8 cellular contexts compared by ENCODE assay signal in genomic region chr19:51131780-51132680, GRCh38. TPM values are rescaled to one million over a fixed set of nuclear protein-coding genes. Genes with fewer than 3 reads are reported as not detected.
A peak's percentile ranks its signal among the peaks of the same experiment; 100 is the strongest.
DNase-seq lines count a peak whose midpoint lies in the region; TF ChIP-seq lines count a peak whose summit lies in the region.

No MANE protein-coding gene starts in this region.

- H3K36me3 ChIP-seq in effector memory CD4-positive, alpha-beta T cell (ENCODE audit: control insufficient read depth, insufficient read depth, low read length) = no peaks in the 10 kb centered on the region

- no peak overlapping the region for H3K4me3 ChIP-seq in effector memory CD4-positive, alpha-beta T cell (ENCODE audit: insufficient read depth, low read depth, low read length, poor library complexity, severe bottlenecking)

- no peaks in the 10 kb centered on the region for H3K27me3 ChIP-seq in effector memory CD4-positive, alpha-beta T cell (replicated peaks; ENCODE audit: control insufficient read depth, insufficient read depth, low read length, poor library complexity, severe bottlenecking)

- in situ Hi-C loops in GM13977 (cut with MboI; ENCODE audit: low pct_unique_long_range_greater_than_20kb, low sequenced_read_pairs, unreplicated experiment) = no loop called here

- H3K9me3 Mint-ChIP-seq in nephron = peaks cover 7% of the 10 kb centered on the region

- peak overlapping the region; percentile 73 to 85 (median 75) for H3K27ac Mint-ChIP-seq in nephron

- DNase-seq in GDM1 (lab: John Stamatoyannopoulos, UW) (peak; percentile 63), NOMO-1 treated with DMSO at 0.1 percent for 48 hours (lab: John Stamatoyannopoulos, UW; ENCODE audit: unreplicated experiment) (peak; percentile 68), dermis blood vessel endothelial cell (peak; percentile 47), LoVo (ENCODE audit: low spot score) (no peak), GM13977 (ENCODE audit: low spot score) (no peak), NCI-H1092 treated with DMSO at 0.1 percent for 48 hours (lab: John Stamatoyannopoulos, UW) (no peak)
- DNase-seq in effector memory CD4-positive, alpha-beta T cell = no peak

- peaks cover 23% of the 10 kb centered on the region for H3K4me1 ChIP-seq in effector memory CD4-positive, alpha-beta T cell (ENCODE audit: control insufficient read depth, insufficient read depth, low read length, poor library complexity, severe bottlenecking)

- peaks cover 23% of the 10 kb centered on the region for H3K4me1 Mint-ChIP-seq in nephron

- peak in 1 of 3 experiments; percentile 10 for TF ChIP-seq CTCF in nephron (IDR thresholded peaks at IDR 0.05; ENCODE audit: unreplicated experiment in 3 of 3)
- TF ChIP-seq CTCF in GM13977 (IDR thresholded peaks at IDR 0.05; ENCODE audit: extremely low read depth, insufficient read depth, missing control alignments) = no peak

- no peaks in the 10 kb centered on the region for H3K9me3 ChIP-seq in effector memory CD4-positive, alpha-beta T cell (ENCODE audit: control insufficient read depth, low read length)

- peaks cover 7% of the 10 kb centered on the region for H3K27me3 Mint-ChIP-seq in nephron (ENCODE audit: low read depth)

- no peaks in the 10 kb centered on the region for H3K36me3 Mint-ChIP-seq in nephron (ENCODE audit: low read depth)

- peak overlapping the region in 1 of 3 experiments; percentile 8 for H3K4me3 Mint-ChIP-seq in nephron

- no peak overlapping the region for H3K27ac ChIP-seq in effector memory CD4-positive, alpha-beta T cell (ENCODE audit: insufficient read depth, low read length, poor library complexity, severe bottlenecking)

RNA-seq across cellular contexts. Expression of gene SIGLEC9, which starts 7.3 kb away (rescaled TPM):
- total RNA-seq in dermis blood vessel endothelial cell = 0.19 TPM in 1 of 2 replicates, not detected in the other

RNA-seq across cellular contexts. Expression of gene SIGLEC7, which starts 10.1 kb away (rescaled TPM):
- not detected in 2 replicates for total RNA-seq in dermis blood vessel endothelial cell

RNA-seq across cellular contexts. Expression of gene CTU1, which starts 23.8 kb away (rescaled TPM):
- total RNA-seq in dermis blood vessel endothelial cell = 10.0 and 15.8 TPM in 2 replicates

RNA-seq across cellular contexts. Expression of gene KLK14, which starts 49.3 kb away (rescaled TPM):
- not detected in 2 replicates for total RNA-seq in dermis blood vessel endothelial cell

Comparison
In these comparisons a context has a peak if more than half of its experiments do, and no peak if none do; other contexts are left out.
1. DNase-seq: peak in GDM1 (single experiment), NOMO-1 treated with DMSO at 0.1 percent for 48 hours (single experiment) and dermis blood vessel endothelial cell (single experiment); none in LoVo (single experiment), effector memory CD4-positive, alpha-beta T cell (0 of 3), GM13977 (single experiment) and NCI-H1092 treated with DMSO at 0.1 percent for 48 hours (single experiment).